Comparison of ENCODE assay signal across 1 cellular context in the genomic region with DNA sequence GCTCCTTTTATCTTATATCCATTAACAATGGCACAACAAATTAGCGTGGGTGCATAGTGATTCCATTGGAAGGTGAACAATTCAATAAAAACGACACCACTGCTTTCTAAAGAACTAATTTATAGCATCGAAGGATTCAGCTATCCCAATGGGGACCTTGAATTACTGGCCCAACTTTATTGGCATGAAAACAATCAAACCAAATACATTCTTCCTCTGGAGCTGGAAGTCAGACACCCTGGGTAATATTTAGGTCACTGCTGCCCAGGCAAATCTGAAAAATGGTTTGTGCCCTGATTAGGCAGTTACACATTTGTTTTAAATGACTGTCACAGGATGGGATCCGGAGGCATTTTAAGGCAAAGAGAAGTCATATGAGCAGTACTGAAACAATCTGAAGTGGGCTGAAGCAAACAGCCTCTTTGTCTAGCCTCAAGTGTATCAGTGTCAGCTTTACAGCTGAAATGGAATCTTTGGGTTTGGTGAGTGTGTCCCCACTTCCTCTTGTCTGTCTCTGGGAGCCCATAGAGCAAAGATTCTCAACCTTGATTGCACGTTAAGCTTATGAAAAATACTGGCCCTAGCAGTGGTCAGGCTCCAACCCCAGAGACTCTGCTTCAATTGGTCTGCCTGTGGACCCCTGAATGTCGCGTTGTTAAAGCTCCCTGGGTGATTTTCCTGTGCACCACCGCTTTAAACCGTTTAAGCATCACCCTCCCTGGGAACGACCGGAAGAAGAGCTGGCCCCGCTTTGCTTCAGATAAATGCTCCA.
TF ChIP-seq lines count a peak whose summit lies in the region.

No MANE protein-coding gene starts in this region.

TF ChIP-seq in H1, 55 proteins besides CTCF, POLR2A, EP300 and RAD21 (continued from another document):
- TF ChIP-seq, protein P1, sequence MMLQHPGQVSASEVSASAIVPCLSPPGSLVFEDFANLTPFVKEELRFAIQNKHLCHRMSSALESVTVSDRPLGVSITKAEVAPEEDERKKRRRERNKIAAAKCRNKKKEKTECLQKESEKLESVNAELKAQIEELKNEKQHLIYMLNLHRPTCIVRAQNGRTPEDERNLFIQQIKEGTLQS (IDR thresholded peaks at IDR 0.05; ENCODE audit: insufficient read depth, low read depth, low read length), result no peak
- TF ChIP-seq FOSL1 (IDR thresholded peaks at IDR 0.05; ENCODE audit: insufficient read depth, low read depth, low read length) (no peak), BCL11A (IDR thresholded peaks at IDR 0.05; ENCODE audit: low read depth in 2 of 2, low read length in 2 of 2) (no peak)
